32 cellular contexts compared by ENCODE assay signal in genomic region chr6:119163006-119163405, GRCh38.
"Had no signal": no experiment of that assay in that cellular context is flagged by ENCODE, and none has a peak within 500 bp of the region (broad histone marks: within the 10 kb centered on the region; RNA-seq: fewer than 3 reads in every experiment).

No MANE protein-coding gene starts in this region.

- H3K9me3 ChIP-seq: adrenal gland, colonic mucosa, esophagus squamous epithelium, mucosa of descending colon, neutrophil, right lobe of liver, stomach, suprapubic skin, tibial artery had no signal

- H3K36me3 Mint-ChIP-seq: activated CD4-positive, alpha-beta memory T cell treated with anti-CD3 and anti-CD28 coated beads for 36 hours; activated naive CD8-positive, alpha-beta T cell treated with anti-CD3 and anti-CD28 coated beads for 36 hours; brain; stimulated activated memory B cell treated with anti-CD40 and anti-IgM and Interleukin-4, amounts not matched to agents 10 μg/mL and 1 μg/mL and 100 μg/mL, for 72 hours had no signal

- ATAC-seq: left cardiac atrium; left ventricle myocardium superior; mucosa of descending colon; right lobe of liver; stimulated activated memory B cell treated with anti-CD40 and anti-IgM and Interleukin-4, amounts not matched to agents 10 μg/mL and 1 μg/mL and 100 μg/mL, for 72 hours had no signal

- H3K27me3 ChIP-seq: adrenal gland, cardiac muscle cell, colonic mucosa, esophagus squamous epithelium, right lobe of liver, stomach, suprapubic skin, tibial artery had no signal

- H3K4me1 ChIP-seq: colonic mucosa, right lobe of liver, suprapubic skin, tibial artery had no signal

- DNase-seq: activated CD4-positive, alpha-beta memory T cell treated with anti-CD3 and anti-CD28 coated beads for 36 hours; activated CD4-positive, alpha-beta T cell treated with anti-CD3 and anti-CD28 coated beads, Interleukin-2, amount 10 ng/mL, durations not matched to agents 24 days and 14 days; activated CD4-positive, CD25-positive, alpha-beta regulatory T cell treated with anti-CD3 and anti-CD28 coated beads, Interleukin-2, amount 50 U/mL, for 72 hours; activated CD8-positive, alpha-beta memory T cell treated with anti-CD3 and anti-CD28 coated beads, Interleukin-2, amount 50 U/mL, for 4 hours; activated effector memory CD4-positive, alpha-beta T cell treated with anti-CD3 and anti-CD28 coated beads, Interleukin-2, amount 50 U/mL, for 16 hours; activated naive CD4-positive, alpha-beta T cell treated with anti-CD3 and anti-CD28 coated beads for 36 hours; activated naive CD8-positive, alpha-beta T cell treated with anti-CD3 and anti-CD28 coated beads for 36 hours; activated T-cell treated with anti-CD3 and anti-CD28 coated beads, Interleukin-2, amount 50 U/mL, for 1 hour; adrenal gland; aorta; cerebellar nuclear complex; colonic mucosa; effector CD8-positive, alpha-beta T cell; esophagus squamous epithelium; islet precursor cell; left cardiac atrium; left ventricle myocardium superior; mucosa of descending colon; nephron progenitor cell; right lobe of liver; stimulated activated CD4-positive, alpha-beta T cell treated with anti-CD3 and anti-CD28 coated beads, Interleukin-4, amount 100 ng/mL, for 1 hour; stomach; tibial artery had no signal

- H3K4me1 Mint-ChIP-seq: activated CD4-positive, alpha-beta T cell treated with anti-CD3 and anti-CD28 coated beads, Interleukin-2, amount 10 ng/mL, durations not matched to agents 24 days and 14 days; activated naive CD8-positive, alpha-beta T cell treated with anti-CD3 and anti-CD28 coated beads for 36 hours; nephron progenitor cell had no signal

- H3K36me3 ChIP-seq: adrenal gland, cardiac muscle cell, colonic mucosa, esophagus squamous epithelium, neutrophil, right lobe of liver, stomach, suprapubic skin, tibial artery had no signal

- H3K27ac ChIP-seq: adrenal gland, cardiac muscle cell, colonic mucosa, epithelial cell of prostate, esophagus squamous epithelium, neutrophil, right lobe of liver, stomach, suprapubic skin, tibial artery had no signal

- H3K9me3 Mint-ChIP-seq: activated CD4-positive, alpha-beta memory T cell treated with anti-CD3 and anti-CD28 coated beads for 36 hours; activated CD4-positive, alpha-beta T cell treated with anti-CD3 and anti-CD28 coated beads, Interleukin-2, amount 10 ng/mL, durations not matched to agents 24 days and 14 days; activated naive CD4-positive, alpha-beta T cell treated with anti-CD3 and anti-CD28 coated beads for 36 hours; activated naive CD8-positive, alpha-beta T cell treated with anti-CD3 and anti-CD28 coated beads for 36 hours; activated T-helper 1 cell treated with anti-CD3 and anti-CD28 coated beads, Interleukin-12 subunit alpha, Interleukin-12 subunit beta, Interleukin-2, Interleukin-4 antibody, amounts not matched to agents 30 ng/mL and 10 ng/mL and 1 ng/mL, durations not matched to agents 14 hours and 24 hours and 36 hours; brain; nephron progenitor cell; stimulated activated memory B cell treated with anti-CD40 and anti-IgM and Interleukin-4, amounts not matched to agents 10 μg/mL and 1 μg/mL and 100 μg/mL, for 72 hours; T-helper 2 cell treated with Interferon-gamma antibody and Interleukin-4, amounts not matched to agents 5 μg/mL and 100 μg/mL, for 36 hours had no signal

- H3K27ac Mint-ChIP-seq: activated CD4-positive, alpha-beta memory T cell treated with anti-CD3 and anti-CD28 coated beads for 36 hours; activated CD4-positive, alpha-beta T cell treated with anti-CD3 and anti-CD28 coated beads, Interleukin-2, amount 10 ng/mL, durations not matched to agents 24 days and 14 days; activated naive CD4-positive, alpha-beta T cell treated with anti-CD3 and anti-CD28 coated beads for 36 hours; activated naive CD8-positive, alpha-beta T cell treated with anti-CD3 and anti-CD28 coated beads for 36 hours; activated T-helper 1 cell treated with anti-CD3 and anti-CD28 coated beads, Interleukin-12 subunit alpha, Interleukin-12 subunit beta, Interleukin-2, Interleukin-4 antibody, amounts not matched to agents 30 ng/mL and 10 ng/mL and 1 ng/mL, durations not matched to agents 14 hours and 24 hours and 36 hours; brain; nephron progenitor cell; progenitor cell of endocrine pancreas; stimulated activated memory B cell treated with anti-CD40 and anti-IgM and Interleukin-4, amounts not matched to agents 10 μg/mL and 1 μg/mL and 100 μg/mL, for 72 hours; T-helper 2 cell treated with Interferon-gamma antibody and Interleukin-4, amounts not matched to agents 5 μg/mL and 100 μg/mL, for 36 hours had no signal

- H3K4me3 Mint-ChIP-seq: activated CD4-positive, alpha-beta memory T cell treated with anti-CD3 and anti-CD28 coated beads for 36 hours; activated CD4-positive, alpha-beta T cell treated with anti-CD3 and anti-CD28 coated beads, Interleukin-2, amount 10 ng/mL, durations not matched to agents 24 days and 14 days; activated naive CD4-positive, alpha-beta T cell treated with anti-CD3 and anti-CD28 coated beads for 36 hours; activated naive CD8-positive, alpha-beta T cell treated with anti-CD3 and anti-CD28 coated beads for 36 hours; activated T-helper 1 cell treated with anti-CD3 and anti-CD28 coated beads, Interleukin-12 subunit alpha, Interleukin-12 subunit beta, Interleukin-2, Interleukin-4 antibody, amounts not matched to agents 30 ng/mL and 10 ng/mL and 1 ng/mL, durations not matched to agents 14 hours and 24 hours and 36 hours; brain; nephron progenitor cell; stimulated activated memory B cell treated with anti-CD40 and anti-IgM and Interleukin-4, amounts not matched to agents 10 μg/mL and 1 μg/mL and 100 μg/mL, for 72 hours; T-helper 2 cell treated with Interferon-gamma antibody and Interleukin-4, amounts not matched to agents 5 μg/mL and 100 μg/mL, for 36 hours had no signal

- H3K4me3 ChIP-seq: adrenal gland, cardiac muscle cell, colonic mucosa, esophagus squamous epithelium, mucosa of descending colon, right lobe of liver, stomach, suprapubic skin, tibial artery had no signal
